ENCODE assay signal across 8 cellular contexts in genomic region chr4:20773144-20773997, GRCh38.
A peak's percentile ranks its signal among the peaks of the same experiment; 100 is the strongest.
DNase-seq lines count a peak whose midpoint lies in the region; ATAC-seq, FAIRE-seq and TF ChIP-seq lines count a peak whose summit lies in the region.

No MANE protein-coding gene starts in this region.

- H3K9me3 Mint-ChIP-seq in naive thymus-derived CD8-positive, alpha-beta T cell: peaks cover 0 to 5% (median 0%) of the 10 kb centered on the region in 9 donors

- FAIRE-seq in TTC549 (lab: Jason Lieb, UNC): peak; percentile 29

- H3K27ac ChIP-seq in esophagus muscularis mucosa (replicated peaks in 1 of 4): no peak overlapping the region

- POLR2A ChIA-PET in naive thymus-derived CD8-positive, alpha-beta T cell (lab: Charles Lee): no interaction called here

- ATAC-seq in HG02759 (IDR thresholded peaks at IDR 0.05; ENCODE audit: unreplicated experiment): peak; percentile 84
- peak in 1 of 2 donors; percentile 53 for ATAC-seq in naive thymus-derived CD8-positive, alpha-beta T cell
- no peak for ATAC-seq in GM21447 (IDR thresholded peaks at IDR 0.05; ENCODE audit: unreplicated experiment)

- TF ChIP-seq CTCF in esophagus muscularis mucosa (IDR thresholded peaks at IDR 0.05): peak; percentile 49 to 67 (median 64)

- no peaks in the 10 kb centered on the region for H3K27me3 ChIP-seq in esophagus muscularis mucosa

- intact Hi-C loops in esophagus muscularis mucosa (cut with DNase I): loop anchor here (2.0 to 5.0 kb wide), 3 partner anchors 361 to 994 kb away; no protein-coding TSS in a partner anchor

- no peak for TF ChIP-seq EP300 in esophagus muscularis mucosa (IDR thresholded peaks at IDR 0.05)

- peaks cover 2 to 12% (median 5%) of the 10 kb centered on the region in 5 donors for H3K27me3 Mint-ChIP-seq in naive thymus-derived CD8-positive, alpha-beta T cell

- H3K36me3 Mint-ChIP-seq in naive thymus-derived CD8-positive, alpha-beta T cell: no peaks in the 10 kb centered on the region

- peak; percentile 0 for DNase-seq in stimulated activated CD4-positive, alpha-beta T cell treated with anti-CD3 and anti-CD28 coated beads, Interleukin-12 subunit alpha, Interleukin-12 subunit beta, amount 100 ng/mL, for 4 hours
- no peak for DNase-seq in stimulated activated CD4-positive, alpha-beta T cell treated with anti-CD3 and anti-CD28 coated beads, Interleukin-4, amount 100 ng/mL, for 4 hours
- DNase-seq in NCI-H146 (lab: John Stamatoyannopoulos, UW) (peak; percentile 62), esophagus muscularis mucosa (ENCODE audit: extremely low spot score) (no peak)
- DNase-seq in naive thymus-derived CD8-positive, alpha-beta T cell: peak in 7 of 10 donors; percentile 1 to 33 (median 19)

- H3K27ac Mint-ChIP-seq in naive thymus-derived CD8-positive, alpha-beta T cell: no peak overlapping the region

- H3K4me1 Mint-ChIP-seq in naive thymus-derived CD8-positive, alpha-beta T cell: peaks cover 0 to 8% (median 2%) of the 10 kb centered on the region in 4 donors

- peaks cover 0 to 9% (median 4%) of the 10 kb centered on the region in 4 donors for H3K4me1 ChIP-seq in esophagus muscularis mucosa

- no peaks in the 10 kb centered on the region for H3K36me3 ChIP-seq in esophagus muscularis mucosa

- WGBS in esophagus muscularis mucosa: 35% methylated on average over 14 of the region's 14 CpGs

- no peak for TF ChIP-seq POLR2A in esophagus muscularis mucosa (IDR thresholded peaks at IDR 0.05; ENCODE audit: low read depth)

- no peak overlapping the region for H3K4me3 ChIP-seq in esophagus muscularis mucosa

- H3K4me3 Mint-ChIP-seq in naive thymus-derived CD8-positive, alpha-beta T cell: peak overlapping the region in 2 of 10 donors; percentile 34 to 38

- H3K9me3 ChIP-seq in esophagus muscularis mucosa: no peaks in the 10 kb centered on the region

Comparison
In these comparisons a context has a peak if more than half of its experiments do, and no peak if none do; other contexts are left out.
1. DNase-seq: peak in stimulated activated CD4-positive, alpha-beta T cell treated with anti-CD3 and anti-CD28 coated beads, Interleukin-12 subunit alpha, Interleukin-12 subunit beta, amount 100 ng/mL, for 4 hours (single experiment), NCI-H146 (single experiment) and naive thymus-derived CD8-positive, alpha-beta T cell (7 of 10); none in stimulated activated CD4-positive, alpha-beta T cell treated with anti-CD3 and anti-CD28 coated beads, Interleukin-4, amount 100 ng/mL, for 4 hours (0 of 2) and esophagus muscularis mucosa (single experiment).